Comparison of ENCODE assay signal across 19 cellular contexts in genomic region chr19:5269926-5270325, GRCh38.
"Had no signal": no experiment of that assay in that cellular context is flagged by ENCODE, and none has a peak within 500 bp of the region (broad histone marks: within the 10 kb centered on the region; RNA-seq: fewer than 3 reads in every experiment).

No MANE protein-coding gene starts in this region.

- H3K4me1 ChIP-seq: esophagus muscularis mucosa, foreskin keratinocyte, gastroesophageal sphincter, heart left ventricle, left lung, lower lobe of right lung had no signal

- DNase-seq: dermis blood vessel endothelial cell; dorsolateral prefrontal cortex; effector CD4-positive, alpha-beta T cell; effector memory CD4-positive, alpha-beta T cell; foreskin keratinocyte; heart left ventricle; hypothalamus; left cardiac atrium; left ventricle myocardium superior; lower lobe of right lung; mesenchymal stem cell; mucosa of descending colon; naive B cell; naive thymus-derived CD8-positive, alpha-beta T cell had no signal

- H3K4me3 ChIP-seq: coronary artery, dorsolateral prefrontal cortex, esophagus muscularis mucosa, gastroesophageal sphincter, heart left ventricle, hepatocyte, left lung, lower lobe of right lung, mucosa of descending colon had no signal

- ATAC-seq: foreskin keratinocyte; gastroesophageal sphincter; heart left ventricle; left cardiac atrium; left lung; left ventricle myocardium superior; lower lobe of right lung; mucosa of descending colon; naive thymus-derived CD8-positive, alpha-beta T cell had no signal

- H3K79me2 ChIP-seq: hepatocyte had no signal

- H3K27me3 ChIP-seq: dorsolateral prefrontal cortex, esophagus muscularis mucosa, foreskin keratinocyte, gastroesophageal sphincter, heart left ventricle, hepatocyte, left lung had no signal

- H2AFZ ChIP-seq: hepatocyte had no signal

- H3K4me2 ChIP-seq: hepatocyte had no signal

- H3K9me3 ChIP-seq: esophagus muscularis mucosa, gastroesophageal sphincter, heart left ventricle, left lung, lower lobe of right lung, mucosa of descending colon had no signal

- H3K27ac ChIP-seq: coronary artery, esophagus muscularis mucosa, foreskin keratinocyte, gastroesophageal sphincter, heart left ventricle, hepatocyte, left lung, lower lobe of right lung had no signal
